Comparison of ENCODE assay signal across 1 cellular context in the genomic region with DNA sequence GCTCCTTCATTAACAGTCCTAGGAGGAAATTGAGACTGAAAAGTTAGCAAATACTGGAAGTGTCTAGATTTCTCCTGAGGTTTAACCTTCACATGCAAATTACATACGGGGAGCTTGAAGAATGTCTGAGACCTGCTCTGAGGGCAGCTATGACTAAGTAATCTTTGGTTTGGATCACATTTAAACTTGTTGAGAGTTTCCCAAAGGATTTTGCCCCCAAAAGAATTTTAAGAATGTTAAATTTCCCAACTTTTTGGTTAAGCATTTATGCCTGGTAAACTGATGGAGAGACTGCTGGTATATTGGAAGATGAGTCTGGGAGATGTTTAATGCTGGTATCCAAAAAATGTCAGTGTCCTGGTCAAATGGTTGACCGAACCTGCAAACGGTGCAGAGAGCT.
TF ChIP-seq lines count a peak whose summit lies in the region.

No MANE protein-coding gene starts in this region.

TF ChIP-seq in IMR-90, 13 proteins besides CTCF, POLR2A, EP300 and RAD21:
- no peak for TF ChIP-seq MAFK (IDR thresholded peaks at IDR 0.05; ENCODE audit: low read depth, low read length)
- no peak for TF ChIP-seq RFX5 (IDR thresholded peaks at IDR 0.05; ENCODE audit: low read depth, low read length)
- TF ChIP-seq RCOR1 (IDR thresholded peaks at IDR 0.05; ENCODE audit: insufficient replicate concordance, low read length): no peak
- no peak for TF ChIP-seq FOS (IDR thresholded peaks at IDR 0.05; ENCODE audit: low read depth, low read length)
- no peak for TF ChIP-seq CHD1 (IDR thresholded peaks at IDR 0.05; ENCODE audit: low read depth, low read length)
- no peak for TF ChIP-seq MXI1 (IDR thresholded peaks at IDR 0.05; ENCODE audit: borderline replicate concordance, low read depth, low read length)
- TF ChIP-seq BHLHE40 (IDR thresholded peaks at IDR 0.05; ENCODE audit: low read depth, low read length): no peak
- TF ChIP-seq CEBPB (IDR thresholded peaks at IDR 0.05; ENCODE audit: low read depth, low read length): no peak
- TF ChIP-seq, protein P1, sequence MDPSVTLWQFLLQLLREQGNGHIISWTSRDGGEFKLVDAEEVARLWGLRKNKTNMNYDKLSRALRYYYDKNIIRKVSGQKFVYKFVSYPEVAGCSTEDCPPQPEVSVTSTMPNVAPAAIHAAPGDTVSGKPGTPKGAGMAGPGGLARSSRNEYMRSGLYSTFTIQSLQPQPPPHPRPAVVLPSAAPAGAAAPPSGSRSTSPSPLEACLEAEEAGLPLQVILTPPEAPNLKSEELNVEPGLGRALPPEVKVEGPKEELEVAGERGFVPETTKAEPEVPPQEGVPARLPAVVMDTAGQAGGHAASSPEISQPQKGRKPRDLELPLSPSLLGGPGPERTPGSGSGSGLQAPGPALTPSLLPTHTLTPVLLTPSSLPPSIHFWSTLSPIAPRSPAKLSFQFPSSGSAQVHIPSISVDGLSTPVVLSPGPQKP (IDR thresholded peaks at IDR 0.05; ENCODE audit: borderline replicate concordance, low read depth, low read length): no peak
- TF ChIP-seq, protein P2, sequence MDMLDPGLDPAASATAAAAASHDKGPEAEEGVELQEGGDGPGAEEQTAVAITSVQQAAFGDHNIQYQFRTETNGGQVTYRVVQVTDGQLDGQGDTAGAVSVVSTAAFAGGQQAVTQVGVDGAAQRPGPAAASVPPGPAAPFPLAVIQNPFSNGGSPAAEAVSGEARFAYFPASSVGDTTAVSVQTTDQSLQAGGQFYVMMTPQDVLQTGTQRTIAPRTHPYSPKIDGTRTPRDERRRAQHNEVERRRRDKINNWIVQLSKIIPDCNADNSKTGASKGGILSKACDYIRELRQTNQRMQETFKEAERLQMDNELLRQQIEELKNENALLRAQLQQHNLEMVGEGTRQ (IDR thresholded peaks at IDR 0.05; ENCODE audit: low read depth, low read length): no peak
- no peak for TF ChIP-seq SMC3 (IDR thresholded peaks at IDR 0.05; ENCODE audit: low read depth, low read length)
